ENCODE assay signal across 8 cellular contexts in the genomic region with DNA sequence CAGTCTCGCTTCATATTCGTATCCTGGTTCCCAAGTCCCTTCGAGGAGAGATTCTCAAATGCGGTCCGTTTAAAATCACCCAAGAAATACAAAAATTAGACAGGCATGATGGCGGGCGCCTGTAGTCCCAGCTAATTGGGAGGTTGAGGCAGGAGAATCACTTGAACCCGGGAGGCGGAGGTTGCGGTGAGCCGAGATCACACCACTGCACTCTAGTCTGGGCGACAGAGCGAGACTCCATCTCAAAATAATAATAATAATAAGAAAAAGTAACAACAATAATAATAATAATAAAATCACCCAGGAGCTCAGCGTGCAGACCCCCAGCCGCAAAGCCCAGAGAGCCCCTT. TPM values are rescaled to one million over a fixed set of nuclear protein-coding genes. Genes with fewer than 3 reads are reported as not detected.
DNase-seq lines count a peak whose midpoint lies in the region; ATAC-seq and TF ChIP-seq lines count a peak whose summit lies in the region.
"Not testable (repeated sequence)": the region's sequence is repeated elsewhere in the genome, so short reads cannot be mapped to it uniquely, and the experiment has no call there.

No MANE protein-coding gene starts in this region.

- H3K27me3 Mint-ChIP-seq in T-helper 1 cell treated with Interleukin-12 subunit alpha and Interleukin-12 subunit beta and Interleukin-4 antibody, amounts not matched to agents 30 μg/mL and 1 μg/mL, for 36 hours (ENCODE audit: low read depth) = peaks cover 18% of the 10 kb centered on the region

- H3K27ac Mint-ChIP-seq in T-helper 1 cell treated with Interleukin-12 subunit alpha and Interleukin-12 subunit beta and Interleukin-4 antibody, amounts not matched to agents 30 μg/mL and 1 μg/mL, for 36 hours = peak overlapping the region; percentile 55

- ATAC-seq in left lung = not testable (repeated sequence)

- H3K4me1 Mint-ChIP-seq in T-helper 1 cell treated with Interleukin-12 subunit alpha and Interleukin-12 subunit beta and Interleukin-4 antibody, amounts not matched to agents 30 μg/mL and 1 μg/mL, for 36 hours (ENCODE audit: low read depth) = peaks cover 36% of the 10 kb centered on the region

- not testable (repeated sequence) for DNase-seq in adrenal gland; epithelial cell of proximal tubule (ENCODE audit: low read depth); left lung; suprapubic skin (ENCODE audit: low spot score in 2 of 2)

- intact Hi-C loops in adrenal gland (cut with DNase I) = loop anchor here in 1 of 2 donors (10.0 kb wide), 1 partner anchor 72 kb away; no protein-coding TSS in a partner anchor
- intact Hi-C loops in left lung (cut with DNase I) = not testable (repeated sequence)

- peaks cover 26% of the 10 kb centered on the region; the same call in 1 of the 2 replicates for H4K20me1 ChIP-seq in BLaER1

- peaks cover 11% of the 10 kb centered on the region for H3K36me3 Mint-ChIP-seq in T-helper 1 cell treated with Interleukin-12 subunit alpha and Interleukin-12 subunit beta and Interleukin-4 antibody, amounts not matched to agents 30 μg/mL and 1 μg/mL, for 36 hours (ENCODE audit: low read depth)

- peak overlapping the region; percentile 97 for H3K27ac ChIP-seq in BLaER1
- H3K27ac ChIP-seq in HUES6 (ENCODE audit: low read depth, low read length); neutrophil: not testable (repeated sequence)
- peak overlapping the region in 3 of 5 donors; percentile 57 to 89 (median 66) for H3K27ac ChIP-seq in adrenal gland
- peak overlapping the region; percentile 13 to 71 for H3K27ac ChIP-seq in left lung
- H3K27ac ChIP-seq in suprapubic skin = peak overlapping the region; percentile 74

- H3K36me3 ChIP-seq in BLaER1 = peaks cover 13% of the 10 kb centered on the region
- not testable (repeated sequence) for H3K36me3 ChIP-seq in HUES6 (ENCODE audit: control insufficient read depth, insufficient read depth, low read length); adrenal gland (replicated peaks in 1 of 2); left lung; neutrophil; suprapubic skin

- not testable (repeated sequence) for TF ChIP-seq CTCF in adrenal gland (IDR thresholded peaks at IDR 0.05); epithelial cell of proximal tubule (conservative IDR thresholded peaks at IDR 0.05; ENCODE audit: low read depth, low read length); left lung (IDR thresholded peaks at IDR 0.05); neutrophil (IDR thresholded peaks at IDR 0.05); suprapubic skin (IDR thresholded peaks at IDR 0.05)

- not testable (repeated sequence) for TF ChIP-seq POLR2A in adrenal gland (IDR thresholded peaks at IDR 0.05); suprapubic skin (IDR thresholded peaks at IDR 0.05)

- peak overlapping the region; percentile 99 for H3K4me2 ChIP-seq in BLaER1

- not testable (repeated sequence) for H3K9me3 ChIP-seq in BLaER1; HUES6 (ENCODE audit: control insufficient read depth, insufficient read depth, low read depth, low read length); adrenal gland (replicated peaks in 1 of 3); left lung; neutrophil; suprapubic skin

- not testable (repeated sequence) for H3K27me3 ChIP-seq in BLaER1
- H3K27me3 ChIP-seq in HUES6 (ENCODE audit: control insufficient read depth, insufficient read depth, low read length) = peaks cover 47% of the 10 kb centered on the region
- peaks cover 13% of the 10 kb centered on the region for H3K27me3 ChIP-seq in adrenal gland
- peaks cover 4 to 43% of the 10 kb centered on the region in 2 donors for H3K27me3 ChIP-seq in left lung
- H3K27me3 ChIP-seq in neutrophil = peaks cover 46% of the 10 kb centered on the region
- peaks cover 43% of the 10 kb centered on the region for H3K27me3 ChIP-seq in suprapubic skin

- TF ChIP-seq EP300 in suprapubic skin (IDR thresholded peaks at IDR 0.05) = not testable (repeated sequence)

- H3K4me3 ChIP-seq in BLaER1 (peak overlapping the region; percentile 94), HUES6 (ENCODE audit: low read depth, low read length) (peak overlapping the region; percentile 99), adrenal gland (peak overlapping the region in 2 of 4 donors; percentile 35 to 91), epithelial cell of proximal tubule (ENCODE audit: low read depth, low read length) (peak overlapping the region; percentile 86), left lung (peak overlapping the region; percentile 65 to 82), neutrophil (ENCODE audit: low read depth in 1 of 2, low read length in 1 of 2) (peak overlapping the region; percentile 63 to 72), suprapubic skin (peak overlapping the region; percentile 90)

- H3K9ac ChIP-seq in BLaER1 (peak overlapping the region; percentile 97), HUES6 (ENCODE audit: low read length) (peak overlapping the region; percentile 83)

- 57 to 65% (median 60%) methylated on average over 15 of the region's 15 CpGs for WGBS in adrenal gland, 4 donors
- 63% methylated on average over 15 of the region's 15 CpGs for WGBS in suprapubic skin

- H3K4me1 ChIP-seq in BLaER1 (peaks cover 77% of the 10 kb centered on the region), HUES6 (ENCODE audit: control insufficient read depth, insufficient read depth, low read length) (peaks cover 26% of the 10 kb centered on the region), adrenal gland (replicated peaks in 1 of 2) (peaks cover 17 to 32% of the 10 kb centered on the region in 2 donors), left lung (peaks cover 10 to 47% of the 10 kb centered on the region in 2 donors), neutrophil (ENCODE audit: control insufficient read depth in 1 of 2, insufficient read depth in 1 of 2, low read depth in 1 of 2, low read length in 1 of 2) (peaks cover 16 to 19% of the 10 kb centered on the region in 2 experiments), suprapubic skin (peaks cover 31% of the 10 kb centered on the region)

- H3K4me3 Mint-ChIP-seq in T-helper 1 cell treated with Interleukin-12 subunit alpha and Interleukin-12 subunit beta and Interleukin-4 antibody, amounts not matched to agents 30 μg/mL and 1 μg/mL, for 36 hours = peak overlapping the region; percentile 62

- not testable (repeated sequence) for H3K9me3 Mint-ChIP-seq in T-helper 1 cell treated with Interleukin-12 subunit alpha and Interleukin-12 subunit beta and Interleukin-4 antibody, amounts not matched to agents 30 μg/mL and 1 μg/mL, for 36 hours

RNA-seq across cellular contexts. Expression of a gene that starts 0.4 kb away (rescaled TPM):
- total RNA-seq in adrenal gland = 10 to 100 TPM; 35.7 to 88.3 (median 57.0) TPM
- 10 to 100 TPM; 32.4 to 90.3 (median 82.1) TPM for polyA plus RNA-seq in adrenal gland
- 16.5 and 27.7 TPM in 2 replicates for total RNA-seq in epithelial cell of proximal tubule
- total RNA-seq in left lung = 10 to 100 TPM; 34.4 to 38.4 TPM
- 10 to 100 TPM; 26.1 to 55.1 (median 32.5) TPM for total RNA-seq in suprapubic skin
